ENCODE assay signal across 1 cellular context in the genomic region with DNA sequence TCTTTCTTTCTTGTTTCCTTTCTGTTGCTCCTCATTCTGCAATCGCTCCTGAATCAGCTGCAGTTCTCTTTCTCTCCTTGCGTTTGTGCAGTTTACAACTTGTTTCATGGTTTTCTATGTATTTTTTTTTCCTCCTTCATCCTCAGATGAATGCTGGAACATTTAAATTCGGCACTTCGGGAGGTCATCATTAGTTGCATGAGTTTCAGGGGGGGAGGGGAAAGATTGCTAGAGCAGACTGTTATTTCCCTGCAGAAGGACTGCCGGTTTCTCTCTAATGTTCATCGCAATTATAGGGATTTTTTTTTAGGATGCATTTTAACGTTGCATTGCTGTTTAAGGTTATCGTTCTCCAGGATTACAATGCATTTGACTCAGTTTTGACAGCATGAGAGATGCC.
TF ChIP-seq lines count a peak whose summit lies in the region.

No MANE protein-coding gene starts in this region.

TF ChIP-seq in SK-N-SH, 30 proteins besides CTCF, POLR2A, EP300 and RAD21 (continued from another document):
- TF ChIP-seq ZBTB33 (IDR thresholded peaks at IDR 0.05; ENCODE audit: borderline replicate concordance, low read depth) (no peak), FOSL2 (IDR thresholded peaks at IDR 0.05; ENCODE audit: borderline replicate concordance, low read depth) (no peak), POLR2AphosphoS5 (IDR thresholded peaks at IDR 0.05; ENCODE audit: low read depth, low read length) (no peak), TAF1 (IDR thresholded peaks at IDR 0.05; ENCODE audit: borderline replicate concordance, low read depth, low read length) (no peak), REST (IDR thresholded peaks at IDR 0.05; ENCODE audit: low read depth, low read length) (no peak)
- TF ChIP-seq, protein P1, sequence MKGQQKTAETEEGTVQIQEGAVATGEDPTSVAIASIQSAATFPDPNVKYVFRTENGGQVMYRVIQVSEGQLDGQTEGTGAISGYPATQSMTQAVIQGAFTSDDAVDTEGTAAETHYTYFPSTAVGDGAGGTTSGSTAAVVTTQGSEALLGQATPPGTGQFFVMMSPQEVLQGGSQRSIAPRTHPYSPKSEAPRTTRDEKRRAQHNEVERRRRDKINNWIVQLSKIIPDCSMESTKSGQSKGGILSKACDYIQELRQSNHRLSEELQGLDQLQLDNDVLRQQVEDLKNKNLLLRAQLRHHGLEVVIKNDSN (IDR thresholded peaks at IDR 0.05; ENCODE audit: borderline replicate concordance, low read depth): no peak
